ENCODE assay signal across 24 cellular contexts in the genomic region with DNA sequence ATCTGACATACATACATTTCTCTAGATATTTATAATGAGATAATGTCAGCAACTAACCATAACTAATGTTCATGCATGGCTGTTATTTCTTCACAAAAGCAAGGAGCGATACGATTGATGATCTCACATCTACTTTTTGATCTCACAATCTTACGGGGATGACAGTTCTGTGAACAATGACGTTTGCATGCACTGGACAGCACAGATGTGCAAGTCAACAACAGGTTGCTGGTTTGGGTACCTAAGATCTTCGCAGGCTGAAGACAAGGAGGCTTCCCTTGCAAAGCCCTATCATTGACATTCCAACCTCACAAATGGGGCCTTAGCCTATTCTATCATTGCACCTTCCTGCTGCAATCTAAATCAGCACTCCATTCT. TPM values are rescaled to one million over a fixed set of nuclear protein-coding genes. Genes with fewer than 3 reads are reported as not detected.
DNase-seq lines count a peak whose midpoint lies in the region; TF ChIP-seq lines count a peak whose summit lies in the region.
"Had no signal": no experiment of that assay in that cellular context is flagged by ENCODE, and none has a peak within 500 bp of the region (broad histone marks: within the 10 kb centered on the region; RNA-seq: fewer than 3 reads in every experiment).

No MANE protein-coding gene starts in this region.

- H3K27me3 ChIP-seq in CD8-positive, alpha-beta memory T cell (ENCODE audit: insufficient read depth, low read length, poor library complexity, severe bottlenecking), result no peaks in the 10 kb centered on the region
- no peaks in the 10 kb centered on the region for H3K27me3 ChIP-seq in OCI-LY3 (ENCODE audit: low read depth, low read length)
- H3K27me3 ChIP-seq in colonic mucosa, result no peaks in the 10 kb centered on the region
- H3K27me3 ChIP-seq: thyroid gland had no signal

- H3K4me3 Mint-ChIP-seq in T-helper 1 cell treated with Interleukin-12 subunit alpha and Interleukin-12 subunit beta and Interleukin-4 antibody, amounts not matched to agents 30 μg/mL and 1 μg/mL, for 36 hours, result peak overlapping the region; percentile 25
- peak overlapping the region in 5 of 7 donors; percentile 89 to 93 (median 92) for H3K4me3 Mint-ChIP-seq in CD8-positive, alpha-beta memory T cell
- H3K4me3 Mint-ChIP-seq: nephron had no signal

- peaks cover 5% of the 10 kb centered on the region for H3K36me3 Mint-ChIP-seq in T-helper 1 cell treated with Interleukin-12 subunit alpha and Interleukin-12 subunit beta and Interleukin-4 antibody, amounts not matched to agents 30 μg/mL and 1 μg/mL, for 36 hours (ENCODE audit: low read depth)
- H3K36me3 Mint-ChIP-seq in CD8-positive, alpha-beta memory T cell, result peaks cover 0 to 3% (median 1%) of the 10 kb centered on the region in 3 donors
- H3K36me3 Mint-ChIP-seq: CD14-positive monocyte had no signal

- H3K27ac ChIP-seq in CD8-positive, alpha-beta memory T cell (ENCODE audit: low read depth, low read length), result peak overlapping the region; percentile 58
- peak overlapping the region; percentile 98 for H3K27ac ChIP-seq in OCI-LY3 (ENCODE audit: low read length)
- peak overlapping the region; percentile 40 for H3K27ac ChIP-seq in colonic mucosa
- H3K27ac ChIP-seq: thyroid gland had no signal

- peaks cover 3% of the 10 kb centered on the region; the same call in 1 of the 2 replicates for H3K79me2 ChIP-seq in OCI-LY3 (ENCODE audit: low read length)

- peaks cover 19% of the 10 kb centered on the region for H3K4me1 Mint-ChIP-seq in T-helper 1 cell treated with Interleukin-12 subunit alpha and Interleukin-12 subunit beta and Interleukin-4 antibody, amounts not matched to agents 30 μg/mL and 1 μg/mL, for 36 hours (ENCODE audit: low read depth)
- H3K4me1 Mint-ChIP-seq in CD8-positive, alpha-beta memory T cell, result peaks cover 28 to 34% (median 34%) of the 10 kb centered on the region in 3 donors
- H3K4me1 Mint-ChIP-seq: nephron had no signal

- H3K9ac ChIP-seq in OCI-LY3 (ENCODE audit: low read length), result peak overlapping the region; percentile 90
- H3K9ac ChIP-seq in colonic mucosa (ENCODE audit: low read depth in 2 of 2, low read length in 2 of 2), result no peak overlapping the region

- no peaks in the 10 kb centered on the region for H3K36me3 ChIP-seq in CD8-positive, alpha-beta memory T cell (ENCODE audit: insufficient read depth, low read length)
- H3K36me3 ChIP-seq in OCI-LY3 (replicated peaks; ENCODE audit: low read depth, low read length) (peaks cover 12% of the 10 kb centered on the region), colonic mucosa (no peaks in the 10 kb centered on the region)
- H3K36me3 ChIP-seq: thyroid gland had no signal

- peak overlapping the region; percentile 51 for H3K4me2 ChIP-seq in OCI-LY3 (ENCODE audit: low read length)

- POLR2A ChIA-PET in CD8-positive, alpha-beta memory T cell (lab: Charles Lee), result no interaction called here

- TF ChIP-seq CTCF in OCI-LY3 (IDR thresholded peaks at IDR 0.05; ENCODE audit: low read depth, low read length), result no peak
- no peak for TF ChIP-seq CTCF in colonic mucosa (IDR thresholded peaks at IDR 0.05)

- DNase-seq in T-helper 1 cell (no peak), colonic mucosa (no peak), activated gamma-delta T cell treated with Interleukin-2 at 50 U/mL for 16 hours (no peak), NCI-H510A (lab: John Stamatoyannopoulos, UW) (no peak)
- no peak for DNase-seq in CD8-positive, alpha-beta memory T cell
- no peak for DNase-seq in activated CD4-positive, CD25-positive, alpha-beta regulatory T cell treated with anti-CD3 and anti-CD28 coated beads, Interleukin-2, amount 50 U/mL, for 72 hours
- DNase-seq: 8988T; mammary epithelial cell; NCI-H1436 treated with DMSO at 0.1 percent for 48 hours; NCI-H2171 treated with DMSO at 0.1 percent for 48 hours; Right ventricle myocardium superior; stimulated activated CD4-positive, alpha-beta T cell treated with anti-CD3 and anti-CD28 coated beads, Interleukin-4, amount 100 ng/mL, for 4 hours; stimulated activated CD8-positive, alpha-beta memory T cell treated with anti-CD3 and anti-CD28 coated beads, Interleukin-4, amount 100 ng/mL, for 48 hours; thyroid gland had no signal

- peaks cover 7% of the 10 kb centered on the region for H3K9me3 Mint-ChIP-seq in T-helper 1 cell treated with Interleukin-12 subunit alpha and Interleukin-12 subunit beta and Interleukin-4 antibody, amounts not matched to agents 30 μg/mL and 1 μg/mL, for 36 hours
- H3K9me3 Mint-ChIP-seq in CD8-positive, alpha-beta memory T cell, result peaks cover 0 to 6% (median 0%) of the 10 kb centered on the region in 5 donors
- H3K9me3 Mint-ChIP-seq: nephron had no signal

- no peaks in the 10 kb centered on the region for H4K20me1 ChIP-seq in OCI-LY3 (ENCODE audit: insufficient read depth, low read length)

- peaks cover 25% of the 10 kb centered on the region for H3K4me1 ChIP-seq in CD8-positive, alpha-beta memory T cell (ENCODE audit: insufficient read depth, low read length)
- H3K4me1 ChIP-seq in OCI-LY3 (ENCODE audit: low read length), result peaks cover 56% of the 10 kb centered on the region
- H3K4me1 ChIP-seq in colonic mucosa, result no peaks in the 10 kb centered on the region
- H3K4me1 ChIP-seq: thyroid gland had no signal

- H3K27ac Mint-ChIP-seq in T-helper 1 cell treated with Interleukin-12 subunit alpha and Interleukin-12 subunit beta and Interleukin-4 antibody, amounts not matched to agents 30 μg/mL and 1 μg/mL, for 36 hours, result peak overlapping the region; percentile 96
- H3K27ac Mint-ChIP-seq in CD8-positive, alpha-beta memory T cell, result peak overlapping the region; percentile 80 to 98 (median 94)
- H3K27ac Mint-ChIP-seq: nephron had no signal

- CTCF ChIA-PET in CD8-positive, alpha-beta memory T cell (lab: Charles Lee), result no interaction called here

- intact Hi-C loops in colonic mucosa (cut with DNase I), result no loop called here

- no peak overlapping the region for H2AFZ ChIP-seq in OCI-LY3 (ENCODE audit: low read depth, low read length)

- H3K9me3 ChIP-seq in CD8-positive, alpha-beta memory T cell (ENCODE audit: low read length), result no peaks in the 10 kb centered on the region
- H3K9me3 ChIP-seq in OCI-LY3 (ENCODE audit: insufficient read depth, low read length), result peaks cover 16% of the 10 kb centered on the region; the same call in 1 of the 2 replicates
- no peaks in the 10 kb centered on the region for H3K9me3 ChIP-seq in colonic mucosa
- H3K9me3 ChIP-seq: thyroid gland had no signal

- H3K27me3 Mint-ChIP-seq in T-helper 1 cell treated with Interleukin-12 subunit alpha and Interleukin-12 subunit beta and Interleukin-4 antibody, amounts not matched to agents 30 μg/mL and 1 μg/mL, for 36 hours (ENCODE audit: low read depth), result no peaks in the 10 kb centered on the region
- H3K27me3 Mint-ChIP-seq in CD8-positive, alpha-beta memory T cell, result peaks cover 0 to 2% of the 10 kb centered on the region in 2 donors

- H3K4me3 ChIP-seq in CD8-positive, alpha-beta memory T cell (ENCODE audit: low read length), result no peak overlapping the region
- H3K4me3 ChIP-seq in OCI-LY3 (ENCODE audit: low read length), result peak overlapping the region; percentile 24
- no peak overlapping the region for H3K4me3 ChIP-seq in colonic mucosa
- H3K4me3 ChIP-seq: skin epidermis, thyroid gland had no signal

RNA-seq across cellular contexts. Expression of a gene that starts 53.6 kb away (rescaled TPM):
- total RNA-seq in CD8-positive, alpha-beta memory T cell, result 1 to 10 TPM; 1.2 TPM
- polyA plus RNA-seq in CD8-positive, alpha-beta memory T cell, result 6.8 TPM
- not detected for total RNA-seq in colonic mucosa
- total RNA-seq: astrocyte, chondrocyte, Daoy, HT1080, mammary epithelial cell, posterior vena cava, thyroid gland had no signal
- polyA plus RNA-seq: CD14-positive monocyte, mammary epithelial cell had no signal

Comparison
In these comparisons a context has a peak if more than half of its experiments do, and no peak if none do; other contexts are left out.
1. H3K27ac ChIP-seq: peak in every context shown above with its lines; median percentile 98 in OCI-LY3; 58 in CD8-positive, alpha-beta memory T cell; 40 in colonic mucosa.